ENCODE assay signal across 8 cellular contexts in genomic region chr12:56153291-56154065, GRCh38.
DNase-seq lines count a peak whose midpoint lies in the region; ATAC-seq and TF ChIP-seq lines count a peak whose summit lies in the region.

No MANE protein-coding gene starts in this region.

- TF ChIP-seq CTCF in DND-41 (IDR thresholded peaks at IDR 0.05; ENCODE audit: borderline replicate concordance, extremely low read depth, low read length, poor library complexity, severe bottlenecking) = no peak
- TF ChIP-seq CTCF in coronary artery (IDR thresholded peaks at IDR 0.05) = no peak

- no peaks in the 10 kb centered on the region for H4K20me1 ChIP-seq in DND-41 (ENCODE audit: insufficient read depth, low read length)

- no peak for DNase-seq in DND-41
- DNase-seq in NCI-H69 (lab: John Stamatoyannopoulos, UW) = peak; percentile 77
- no peak for DNase-seq in coronary artery (ENCODE audit: low spot score)
- no peak for DNase-seq in NCI-H2196 (lab: John Stamatoyannopoulos, UW; ENCODE audit: unreplicated experiment)

- H2AFZ ChIP-seq in DND-41 (ENCODE audit: low read depth, low read length) = no peak overlapping the region
- no peak overlapping the region for H2AFZ ChIP-seq in neuron (ENCODE audit: low read depth, low read length)

- H3K9ac ChIP-seq in DND-41 (ENCODE audit: low read depth, low read length) = peak overlapping the region; percentile 89

- H3K27ac ChIP-seq in DND-41 (ENCODE audit: low read length) (peak overlapping the region; percentile 93), coronary artery (no peak overlapping the region)

- H3K9me3 ChIP-seq in DND-41 (ENCODE audit: insufficient read depth, low read length, severe bottlenecking) (no peaks in the 10 kb centered on the region), neuron (ENCODE audit: low read length) (no peaks in the 10 kb centered on the region)

- H3K36me3 ChIP-seq in DND-41 (ENCODE audit: insufficient read depth, low read length) = peaks cover 20% of the 10 kb centered on the region
- H3K36me3 ChIP-seq in neuron (ENCODE audit: insufficient read depth, low read length) = peaks cover 13% of the 10 kb centered on the region

- H3K4me2 ChIP-seq in DND-41 (ENCODE audit: insufficient read depth, low read length) = peak overlapping the region; percentile 99

- H3K4me1 ChIP-seq in DND-41 (ENCODE audit: insufficient read depth, low read length) (peaks cover 52% of the 10 kb centered on the region), neuron (ENCODE audit: insufficient read depth, low read length) (peaks cover 17% of the 10 kb centered on the region)

- H3K27me3 ChIP-seq in DND-41 (ENCODE audit: insufficient read depth, low read length, poor library complexity) (no peaks in the 10 kb centered on the region), neuron (ENCODE audit: insufficient read depth, low read length) (no peaks in the 10 kb centered on the region)

- peak overlapping the region; percentile 82 to 97; a peak in 3 of 4 replicates for H3K4me3 ChIP-seq in DND-41 (ENCODE audit: low read depth in 1 of 2, low read length in 2 of 2)
- peak overlapping the region; percentile 71 for H3K4me3 ChIP-seq in coronary artery
- peak overlapping the region; percentile 93 for H3K4me3 ChIP-seq in neuron (ENCODE audit: low read length)

- peaks cover 48% of the 10 kb centered on the region for H3K79me2 ChIP-seq in DND-41 (ENCODE audit: insufficient read depth, low read length)

- ATAC-seq in DND-41 (ENCODE audit: insufficient read depth, low read depth) (no peak), HG03565 (IDR thresholded peaks at IDR 0.05; ENCODE audit: unreplicated experiment) (no peak), GM21367 (IDR thresholded peaks at IDR 0.05; ENCODE audit: unreplicated experiment) (no peak), HG03442 (IDR thresholded peaks at IDR 0.05; ENCODE audit: unreplicated experiment) (no peak)
